Comparison of ENCODE assay signal across 8 cellular contexts in genomic region chr7:27196287-27196739, GRCh38. TPM values are rescaled to one million over a fixed set of nuclear protein-coding genes. Genes with fewer than 3 reads are reported as not detected.
A peak's percentile ranks its signal among the peaks of the same experiment; 100 is the strongest.
DNase-seq lines count a peak whose midpoint lies in the region; ATAC-seq and TF ChIP-seq lines count a peak whose summit lies in the region.

No MANE protein-coding gene starts in this region.

- intact Hi-C loops in posterior vena cava (cut with DNase I), result loop anchor here in 1 of 2 donors (10.0 kb wide), 1 partner anchor 898 kb away; no protein-coding TSS in a partner anchor

- WGBS in urinary bladder, result under 1% methylated on average over 6 of the region's 6 CpGs

- H3K9me3 ChIP-seq in SJSA1 (replicated peaks), result no peaks in the 10 kb centered on the region

- H3K27ac ChIP-seq in SJSA1, result no peak overlapping the region
- peak overlapping the region; percentile 25 for H3K27ac ChIP-seq in urinary bladder (ENCODE audit: low read depth)

- H3K4me3 ChIP-seq in LNCaP clone FGC (ENCODE audit: low read depth, low read length) (no peak overlapping the region), SJSA1 (no peak overlapping the region), urinary bladder (ENCODE audit: low read depth, low read length) (peak overlapping the region; percentile 35)

- DNase-seq in DMS 273 (lab: John Stamatoyannopoulos, UW; ENCODE audit: unreplicated experiment), result peak; percentile 90
- DNase-seq in LNCaP clone FGC (ENCODE audit: low read depth), result peak; percentile 34
- peak; percentile 64 to 78 for DNase-seq in SJSA1 (ENCODE audit: low read depth in 1 of 2, low spot score in 2 of 2)
- peak; percentile 86 for DNase-seq in activated naive CD4-positive, alpha-beta T cell treated with Interleukin-2 at 50 U/mL for 16 hours
- peak; percentile 67 for DNase-seq in germinal center (ENCODE audit: low spot score)
- peak; percentile 94 for DNase-seq in posterior vena cava (ENCODE audit: low spot score)

- peak; percentile 91 for TF ChIP-seq CTCF in LNCaP clone FGC (IDR thresholded peaks at IDR 0.05; ENCODE audit: control insufficient read depth, extremely low read depth, insufficient read depth)

- H3K4me1 ChIP-seq in SJSA1 (replicated peaks), result peaks cover 41% of the 10 kb centered on the region
- H3K4me1 ChIP-seq in urinary bladder (ENCODE audit: insufficient read depth), result no peaks in the 10 kb centered on the region

- no peaks in the 10 kb centered on the region for H3K27me3 ChIP-seq in SJSA1 (replicated peaks)

- peaks cover 7% of the 10 kb centered on the region for H3K36me3 ChIP-seq in SJSA1
- no peaks in the 10 kb centered on the region for H3K36me3 ChIP-seq in urinary bladder (ENCODE audit: insufficient read depth)

- no peak for ATAC-seq in HG02973 (IDR thresholded peaks at IDR 0.05; ENCODE audit: unreplicated experiment)

RNA-seq across cellular contexts. Expression of gene HOXA13, which starts 3.6 kb away (rescaled TPM):
- total RNA-seq in SJSA1 (2014; rRNA removed; shearing (Covaris generic)), result 1.7 and 2.5 TPM in 2 replicates
- total RNA-seq in posterior vena cava, result under 1 TPM in 1 of 2 donors, not detected in 1; 0.14 TPM
- 43.2 TPM for total RNA-seq in urinary bladder
- polyA plus RNA-seq in urinary bladder, result 24.4 TPM

RNA-seq across cellular contexts. Expression of gene HOXA11, which starts 11.3 kb away (rescaled TPM):
- total RNA-seq in SJSA1 (2014; rRNA removed; shearing (Covaris generic)), result 4.4 and 5.9 TPM in 2 replicates
- 1 to 10 TPM in 1 of 2 donors, under 1 TPM in 1; 0.51 to 1.1 TPM for total RNA-seq in posterior vena cava
- 9.3 TPM for total RNA-seq in urinary bladder
- 39.1 TPM for polyA plus RNA-seq in urinary bladder

RNA-seq across cellular contexts. Expression of gene HOXA10, which starts 22.2 kb away (rescaled TPM):
- 8.6 and 15.5 TPM in 2 replicates for total RNA-seq in SJSA1 (2014; rRNA removed; shearing (Covaris generic))
- total RNA-seq in posterior vena cava, result 1 to 10 TPM; 8.9 to 9.2 TPM
- 23.2 TPM for total RNA-seq in urinary bladder
- polyA plus RNA-seq in urinary bladder, result 44.9 TPM

RNA-seq across cellular contexts. Expression of gene HOXA9, which starts 31.0 kb away (rescaled TPM):
- total RNA-seq in SJSA1 (2014; rRNA removed; shearing (Covaris generic)), result 7.0 and 16.3 TPM in 2 replicates
- total RNA-seq in posterior vena cava, result 1 to 10 TPM; 7.4 TPM
- total RNA-seq in urinary bladder, result 19.8 TPM
- 20.5 TPM for polyA plus RNA-seq in urinary bladder

RNA-seq across cellular contexts. Expression of gene HOXA7, which starts 39.8 kb away (rescaled TPM):
- 0.09 and 2.9 TPM in 2 replicates for total RNA-seq in SJSA1 (2014; rRNA removed; shearing (Covaris generic))
- total RNA-seq in posterior vena cava (1 to 10 TPM; 6.2 to 6.7 TPM), urinary bladder (3.7 TPM)
- polyA plus RNA-seq in urinary bladder, result 14.2 TPM

Comparison
In these comparisons a context has a peak if more than half of its experiments do, and no peak if none do; other contexts are left out.
1. DNase-seq: peak in every context shown above with its lines; median percentile 94 in posterior vena cava; 90 in DMS 273; 86 in activated naive CD4-positive, alpha-beta T cell treated with Interleukin-2 at 50 U/mL for 16 hours; 71 in SJSA1; 67 in germinal center; 34 in LNCaP clone FGC.
2. RNA of gene HOXA13, which starts 3.6 kb away (total RNA-seq): 43.2 TPM in urinary bladder (single experiment); 1.7 to 2.5 TPM in SJSA1 and 0.14 TPM in posterior vena cava; every median in the first group is over 10 times any median in the second.